17 cellular contexts compared by ENCODE assay signal in genomic region chr1:64881281-64881680, GRCh38.
A peak's percentile ranks its signal among the peaks of the same experiment; 100 is the strongest.
DNase-seq lines count a peak whose midpoint lies in the region; ATAC-seq, FAIRE-seq and TF ChIP-seq lines count a peak whose summit lies in the region.
"Had no signal": no experiment of that assay in that cellular context is flagged by ENCODE, and none has a peak within 500 bp of the region (broad histone marks: within the 10 kb centered on the region; RNA-seq: fewer than 3 reads in every experiment).

No MANE protein-coding gene starts in this region.

- WGBS in SK-N-SH (ENCODE audit: low lambda C conversion rate), result 100% methylated on average over 1 of the region's 1 CpG

- H3K9me2 ChIP-seq in SK-N-SH, result no peaks in the 10 kb centered on the region

- H3F3A ChIP-seq in SK-N-SH (replicated peaks; ENCODE audit: insufficient read depth), result peaks cover 8% of the 10 kb centered on the region

- H3K27ac ChIP-seq in SK-N-SH (ENCODE audit: low read depth in 2 of 2, low read length in 1 of 2), result peak overlapping the region in 1 of 2 experiments; percentile 51; a peak in 2 of 4 replicates
- H3K27ac ChIP-seq in osteoblast (ENCODE audit: low read depth, low read length), result peak overlapping the region; percentile 67
- H3K27ac ChIP-seq: 22Rv1 had no signal

- DNase-seq in SK-N-SH (no peak), bronchial epithelial cell (ENCODE audit: low read depth) (peak; percentile 51), osteoblast (ENCODE audit: insufficient read length, low spot score, missing footprints) (peak; percentile 79), 8988T (no peak)
- DNase-seq in activated CD8-positive, alpha-beta memory T cell treated with anti-CD3 and anti-CD28 coated beads, Interleukin-2, amount 50 U/mL, for 4 hours, result no peak
- DNase-seq: activated CD4-positive, CD25-positive, alpha-beta regulatory T cell; activated gamma-delta T cell; central memory CD4-positive, alpha-beta T cell; DND-41; NCI-H1105 treated with DMSO at 0.1 percent for 48 hours; NCI-H82; right cardiac atrium had no signal

- H3K9ac ChIP-seq in SK-N-SH, result no peak overlapping the region

- no peak for TF ChIP-seq EP300 in SK-N-SH (IDR thresholded peaks at IDR 0.05; ENCODE audit: borderline replicate concordance in 1 of 2, low read depth in 1 of 2, low read length in 1 of 2)

- no peaks in the 10 kb centered on the region for H3K9me3 ChIP-seq in SK-N-SH
- no peaks in the 10 kb centered on the region for H3K9me3 ChIP-seq in osteoblast (ENCODE audit: low read depth, low read length)

- POLR2A ChIA-PET in SK-N-SH (lab: Yijun Ruan, JAX), result no interaction called here

- no peak for TF ChIP-seq CTCF in SK-N-SH (IDR thresholded peaks at IDR 0.05)
- no peak for TF ChIP-seq CTCF in bronchial epithelial cell (IDR thresholded peaks at IDR 0.05; ENCODE audit: insufficient read depth, low read length, severe bottlenecking)
- TF ChIP-seq CTCF in osteoblast (IDR thresholded peaks at IDR 0.05; ENCODE audit: extremely low read depth, low read depth, low read length), result no peak

- H3K27me3 ChIP-seq in SK-N-SH (ENCODE audit: insufficient read depth), result no peaks in the 10 kb centered on the region
- no peaks in the 10 kb centered on the region for H3K27me3 ChIP-seq in bronchial epithelial cell (ENCODE audit: control insufficient read depth, insufficient read depth, low read length)
- no peaks in the 10 kb centered on the region for H3K27me3 ChIP-seq in osteoblast (ENCODE audit: insufficient read depth, low read length)

- H3K36me3 ChIP-seq in SK-N-SH (replicated peaks in 1 of 2; ENCODE audit: control insufficient read depth in 1 of 2, insufficient read depth in 2 of 2, low read length in 1 of 2) (peaks cover 22 to 36% of the 10 kb centered on the region in 2 experiments), bronchial epithelial cell (ENCODE audit: control insufficient read depth, insufficient read depth, low read length) (peaks cover 4% of the 10 kb centered on the region), osteoblast (ENCODE audit: insufficient read depth, low read length) (peaks cover 26% of the 10 kb centered on the region)

- H2AFZ ChIP-seq in SK-N-SH (ENCODE audit: low read depth) (no peak overlapping the region), osteoblast (ENCODE audit: low read length) (no peak overlapping the region)

- no peak for FAIRE-seq in bronchial epithelial cell (lab: Jason Lieb, UNC)

- 0 out of 2 replicates have a peak overlapping the region, but pooled peaks have one; percentile 14 for H3K4me2 ChIP-seq in SK-N-SH
- peak overlapping the region; percentile 37 for H3K4me2 ChIP-seq in osteoblast (ENCODE audit: insufficient read depth, low read length)

- H4K20me1 ChIP-seq in SK-N-SH (ENCODE audit: insufficient read depth), result no peaks in the 10 kb centered on the region
- peaks cover 15% of the 10 kb centered on the region for H4K20me1 ChIP-seq in osteoblast (ENCODE audit: insufficient read depth, low read length)

- H3K79me2 ChIP-seq in SK-N-SH (ENCODE audit: insufficient read depth) (peaks cover 15% of the 10 kb centered on the region), osteoblast (ENCODE audit: insufficient read depth, low read length) (peaks cover 13% of the 10 kb centered on the region)

- no peak for TF ChIP-seq RAD21 in SK-N-SH (IDR thresholded peaks at IDR 0.05; ENCODE audit: low read length)

- H3K4me1 ChIP-seq in SK-N-SH (ENCODE audit: control insufficient read depth in 1 of 2, insufficient read depth in 2 of 2, low read depth in 1 of 2, low read length in 1 of 2) (peaks cover 17% of the 10 kb centered on the region in 2 experiments; a peak in 3 of 4 replicates), osteoblast (ENCODE audit: insufficient read depth, low read length) (peaks cover 10% of the 10 kb centered on the region)

- CTCF ChIA-PET in SK-N-SH (lab: Yijun Ruan, JAX), result interaction anchor here (1.3 kb wide), 1 partner anchor 14 kb away, joined by 7 read pairs; no protein-coding TSS in a partner anchor

- H3K4me3 ChIP-seq in SK-N-SH (ENCODE audit: low read depth in 2 of 2, low read length in 1 of 2) (no peak overlapping the region), bronchial epithelial cell (ENCODE audit: low read depth, low read length) (no peak overlapping the region), osteoblast (ENCODE audit: insufficient read depth, low read length) (no peak overlapping the region)
- H3K4me3 ChIP-seq: SK-N-MC had no signal

- no peak for ATAC-seq in SK-N-SH treated with all-trans-retinoic acid at 6 μM for 48 hours
- ATAC-seq in HG02852 (IDR thresholded peaks at IDR 0.05; ENCODE audit: unreplicated experiment), result peak; percentile 27
- ATAC-seq in HG03135 (IDR thresholded peaks at IDR 0.05; ENCODE audit: unreplicated experiment), result no peak
- ATAC-seq: right cardiac atrium had no signal

TF ChIP-seq in SK-N-SH, 30 proteins besides CTCF, POLR2A, EP300 and RAD21 (continues in another document):
- TF ChIP-seq TEAD4 (IDR thresholded peaks at IDR 0.05; ENCODE audit: borderline replicate concordance, insufficient read depth), result no peak
- no peak for TF ChIP-seq MEF2A (IDR thresholded peaks at IDR 0.05; ENCODE audit: borderline replicate concordance, low read depth)
- no peak for TF ChIP-seq FOXM1 (IDR thresholded peaks at IDR 0.05; ENCODE audit: low read depth)
- no peak for TF ChIP-seq POLR2AphosphoS5 (IDR thresholded peaks at IDR 0.05; ENCODE audit: low read depth, low read length)
- TF ChIP-seq NFIC (IDR thresholded peaks at IDR 0.05; ENCODE audit: borderline replicate concordance), result no peak
- no peak for TF ChIP-seq YY1 (IDR thresholded peaks at IDR 0.05; ENCODE audit: low read depth)
- TF ChIP-seq TAF1 (IDR thresholded peaks at IDR 0.05; ENCODE audit: borderline replicate concordance, low read depth, low read length), result no peak
- TF ChIP-seq CHD2 (IDR thresholded peaks at IDR 0.05; ENCODE audit: low read length, partially characterized antibody), result no peak
- 0 out of 2 replicates have a peak, but pooled peaks have one; percentile 12 for TF ChIP-seq RXRA (IDR thresholded peaks at IDR 0.05; ENCODE audit: borderline replicate concordance, low read depth)
- no peak for TF ChIP-seq SMC3 (IDR thresholded peaks at IDR 0.05; ENCODE audit: low read depth, low read length)

TF ChIP-seq in SK-N-SH treated with all-trans-retinoic acid at 6 μM for 48 hours, 23 proteins besides CTCF, POLR2A, EP300 and RAD21:
- no peak for TF ChIP-seq ZNF8 (CRISPR knock-in tag; IDR thresholded peaks at IDR 0.05)
- no peak for TF ChIP-seq ZFP3 (CRISPR knock-in tag; IDR thresholded peaks at IDR 0.05)
- TF ChIP-seq ISL1 (CRISPR knock-in tag; IDR thresholded peaks at IDR 0.05), result no peak
- no peak for TF ChIP-seq TOX (CRISPR knock-in tag; IDR thresholded peaks at IDR 0.05; ENCODE audit: borderline replicate concordance)
- no peak for TF ChIP-seq GLIS3 (CRISPR knock-in tag; IDR thresholded peaks at IDR 0.05)
- TF ChIP-seq, protein P1, sequence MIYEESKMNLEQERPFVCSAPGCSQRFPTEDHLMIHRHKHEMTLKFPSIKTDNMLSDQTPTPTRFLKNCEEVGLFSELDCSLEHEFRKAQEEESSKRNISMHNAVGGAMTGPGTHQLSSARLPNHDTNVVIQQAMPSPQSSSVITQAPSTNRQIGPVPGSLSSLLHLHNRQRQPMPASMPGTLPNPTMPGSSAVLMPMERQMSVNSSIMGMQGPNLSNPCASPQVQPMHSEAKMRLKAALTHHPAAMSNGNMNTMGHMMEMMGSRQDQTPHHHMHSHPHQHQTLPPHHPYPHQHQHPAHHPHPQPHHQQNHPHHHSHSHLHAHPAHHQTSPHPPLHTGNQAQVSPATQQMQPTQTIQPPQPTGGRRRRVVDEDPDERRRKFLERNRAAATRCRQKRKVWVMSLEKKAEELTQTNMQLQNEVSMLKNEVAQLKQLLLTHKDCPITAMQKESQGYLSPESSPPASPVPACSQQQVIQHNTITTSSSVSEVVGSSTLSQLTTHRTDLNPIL (CRISPR knock-in tag; IDR thresholded peaks at IDR 0.05; ENCODE audit: low read depth), result no peak

Comparison
In these comparisons a context has a peak if more than half of its experiments do, and no peak if none do; other contexts are left out.
1. DNase-seq: peak in bronchial epithelial cell (single experiment) and osteoblast (single experiment); none in SK-N-SH (single experiment), activated CD8-positive, alpha-beta memory T cell treated with anti-CD3 and anti-CD28 coated beads, Interleukin-2, amount 50 U/mL, for 4 hours (single experiment) and 8988T (single experiment).